In genomic region chrX:27555514-27555913, GRCh38 we compare ENCODE assay signal across 9 cellular contexts. TPM values are rescaled to one million over a fixed set of nuclear protein-coding genes. Genes with fewer than 3 reads are reported as not detected.
DNase-seq lines count a peak whose midpoint lies in the region; ATAC-seq, FAIRE-seq and TF ChIP-seq lines count a peak whose summit lies in the region.
"Had no signal": no experiment of that assay in that cellular context is flagged by ENCODE, and none has a peak within 500 bp of the region (broad histone marks: within the 10 kb centered on the region; RNA-seq: fewer than 3 reads in every experiment).

No MANE protein-coding gene starts in this region.

- H3K9me3 ChIP-seq in HepG2 (ENCODE audit: low read length): no peaks in the 10 kb centered on the region

- no peak overlapping the region for H3K27ac ChIP-seq in HepG2 (ENCODE audit: extremely low read length, insufficient read depth, low read length)
- H3K27ac ChIP-seq: skin epidermis had no signal

- CTCF ChIA-PET in WTC11 (lab: Charles Lee) (interaction anchor here (0.6 to 1.0 kb wide), 3 partner anchors 45 to 64 kb away, joined by 3 to 5 read pairs (median 4); no protein-coding TSS in a partner anchor), HepG2 (lab: Yijun Ruan, JAX; ENCODE audit: low intra/inter-chr PET ratio, low total read pairs) (interaction anchor here (0.7 to 1.4 kb wide), 2 partner anchors 65 to 128 kb away, joined by 3 to 7 read pairs; no protein-coding TSS in a partner anchor)

- H3K79me2 ChIP-seq in HepG2 (ENCODE audit: insufficient read depth, low read length): no peaks in the 10 kb centered on the region

- BruUV-seq in HepG2 (replicated peaks; lab: Mats Ljungman, UMichigan): no TSS peak

- no peak overlapping the region for H3K27ac Mint-ChIP-seq in WTC11

- in situ Hi-C loops in KBM-7 (cut with MboI; ENCODE audit: low pct_unique_long_range_greater_than_20kb, low sequenced_read_pairs) (no loop called here), HepG2 (cut with HindIII; ENCODE audit: extremely low pct_ligation_motif_present, low pct_unique_long_range_greater_than_20kb) (loop anchor here (10.0 kb wide), 1 partner anchor 59 kb away; no protein-coding TSS in a partner anchor)

- ATAC-seq in WTC11 (peak; percentile 79), HepG2 (peak; percentile 79), HG03175 (IDR thresholded peaks at IDR 0.05; ENCODE audit: unreplicated experiment) (no peak), GM19455 (IDR thresholded peaks at IDR 0.05; ENCODE audit: unreplicated experiment) (no peak)

- no peak overlapping the region for H2AFZ ChIP-seq in HepG2 (ENCODE audit: low read length)

- H3K4me1 ChIP-seq in HepG2 (ENCODE audit: insufficient read depth, low read length): no peaks in the 10 kb centered on the region

- H3K4me1 Mint-ChIP-seq in WTC11: peaks cover 5% of the 10 kb centered on the region; the same call in 1 of the 2 replicates

- no peaks in the 10 kb centered on the region for H3K27me3 Mint-ChIP-seq in WTC11 (ENCODE audit: low read depth)

- TF ChIP-seq POLR2A in HepG2 (IDR thresholded peaks at IDR 0.05; ENCODE audit: insufficient read depth in 1 of 2, low read depth in 2 of 2, low read length in 2 of 2): no peak

- no peak overlapping the region for H3K4me3 ChIP-seq in HepG2 (replicated peaks in 1 of 3; ENCODE audit: insufficient read depth in 1 of 3, low read depth in 2 of 3, low read length in 3 of 3)
- H3K4me3 ChIP-seq: skin epidermis had no signal

- intact Hi-C loops in HepG2 (cut with micrococcal nuclease; ENCODE audit: unreplicated experiment): loop anchor here (1.0 kb wide), 1 partner anchor 65 kb away; no protein-coding TSS in a partner anchor

- H3K36me3 ChIP-seq in HepG2 (replicated peaks in 1 of 2; ENCODE audit: control insufficient read depth in 1 of 2, insufficient read depth in 2 of 2, low read length in 2 of 2): no peaks in the 10 kb centered on the region

- no peaks in the 10 kb centered on the region for H3K27me3 ChIP-seq in HepG2 (ENCODE audit: control insufficient read depth in 1 of 2, insufficient read depth in 2 of 2, low read length in 2 of 2)

- H3K9ac ChIP-seq in HepG2 (ENCODE audit: insufficient read depth, low read depth, low read length): no peak overlapping the region

- 0 out of 2 replicates have a peak, but pooled peaks have one; percentile 23 for TF ChIP-seq CTCF in WTC11 (IDR thresholded peaks at IDR 0.05)
- TF ChIP-seq CTCF in HepG2 (CRISPR knock-in tag; IDR thresholded peaks at IDR 0.05): peak; percentile 74

- H3K4me2 ChIP-seq in HepG2 (ENCODE audit: low read depth, low read length): no peak overlapping the region

- H4K20me1 ChIP-seq in HepG2 (ENCODE audit: insufficient read depth, low read length): no peaks in the 10 kb centered on the region

- peak; percentile 63 for FAIRE-seq in HepG2 (lab: Jason Lieb, UNC)

- TF ChIP-seq EP300 in HepG2 (IDR thresholded peaks at IDR 0.05; ENCODE audit: low read depth in 2 of 2, low read length in 2 of 2) (no peak), HepG2 (CRISPR knock-in tag; IDR thresholded peaks at IDR 0.05; ENCODE audit: borderline replicate concordance) (no peak)

- 0% methylated on average over 1 of the region's 3 CpGs for WGBS in HepG2 (ENCODE audit: low lambda C conversion rate)

- POLR2A ChIA-PET in WTC11 (lab: Charles Lee): no interaction called here
- POLR2A ChIA-PET in HepG2 (lab: Yijun Ruan, JAX): no interaction called here

- H3K36me3 Mint-ChIP-seq in WTC11: no peaks in the 10 kb centered on the region

- peak; percentile 37 for DNase-seq in ELF-1 (ENCODE audit: low read depth, low spot score)
- DNase-seq in KBM-7: peak; percentile 45
- DNase-seq in WTC11 (ENCODE audit: low spot score): no peak
- DNase-seq in HepG2 (ENCODE audit: low spot score): peak; percentile 41
- no peak for DNase-seq in stimulated activated CD4-positive, alpha-beta T cell treated with anti-CD3 and anti-CD28 coated beads, Interleukin-4, amount 100 ng/mL, for 1 hour
- no peak for DNase-seq in SW 1271 (lab: John Stamatoyannopoulos, UW)

- no peaks in the 10 kb centered on the region for H3K9me3 Mint-ChIP-seq in WTC11

- no peak overlapping the region for H3K4me3 Mint-ChIP-seq in WTC11

- TF ChIP-seq RAD21 in HepG2 (CRISPR knock-in tag; IDR thresholded peaks at IDR 0.05): 0 out of 2 replicates have a peak, but pooled peaks have one; percentile 16

TF ChIP-seq in WTC11, 78 proteins besides CTCF, POLR2A, EP300 and RAD21 (continues in another document):
- TF ChIP-seq HMGXB4 (CRISPR knock-in tag; IDR thresholded peaks at IDR 0.05): no peak
- no peak for TF ChIP-seq NR2C2 (CRISPR knock-in tag; IDR thresholded peaks at IDR 0.05)
- no peak for TF ChIP-seq GRHL2 (CRISPR knock-in tag; IDR thresholded peaks at IDR 0.05; ENCODE audit: insufficient replicate concordance, severe bottlenecking)
- no peak for TF ChIP-seq PREB (CRISPR knock-in tag; IDR thresholded peaks at IDR 0.05; ENCODE audit: borderline replicate concordance)

TF ChIP-seq in HepG2, 621 proteins besides CTCF, POLR2A, EP300 and RAD21:
- no peak for TF ChIP-seq ZNF468 (CRISPR knock-in tag; IDR thresholded peaks at IDR 0.05)
- peak; percentile 70 for TF ChIP-seq STAG1 (CRISPR knock-in tag; IDR thresholded peaks at IDR 0.05)
- no peak for TF ChIP-seq ZXDC (CRISPR knock-in tag; IDR thresholded peaks at IDR 0.05)
- TF ChIP-seq SMC3 (IDR thresholded peaks at IDR 0.05; ENCODE audit: low read length): peak; percentile 46
- no peak for TF ChIP-seq ZBTB1 (CRISPR knock-in tag; IDR thresholded peaks at IDR 0.05; ENCODE audit: borderline replicate concordance)

RNA-seq across cellular contexts. Expression of gene DCAF8L2, which starts 34.6 kb away (rescaled TPM):
- total RNA-seq in WTC11 (2021): not detected in 3 replicates
- total RNA-seq in HepG2 (2016; rRNA removed; fragmentation: Illumina TruSeq; extraction: Trizol): not detected in 2 replicates
- total RNA-seq in HepG2 (2016; cell fraction: cytosol; rRNA removed; fragmentation: Illumina TruSeq; extraction: Trizol; ENCODE audit: low read depth): not detected in 2 replicates
- not detected in 2 replicates for total RNA-seq in HepG2 (2016; cell fraction: insoluble cytoplasmic fraction; rRNA removed; fragmentation: Illumina TruSeq; extraction: Trizol)
- not detected in 2 replicates for total RNA-seq in HepG2 (2016; cell fraction: membrane; rRNA removed; fragmentation: Illumina TruSeq; extraction: Trizol)
- total RNA-seq in HepG2 (2016; cell fraction: nucleus; rRNA removed; fragmentation: Illumina TruSeq; extraction: Trizol): not detected in 2 replicates
- not detected in 2 replicates for polyA plus RNA-seq in HepG2 (2011; rRNA removed)
- not detected in 2 replicates for polyA plus RNA-seq in HepG2 (2011; cell fraction: cytosol; rRNA removed)
- polyA plus RNA-seq in HepG2 (2011; cell fraction: nucleus; rRNA removed): not detected in 2 replicates
- not detected in 2 replicates for polyA plus RNA-seq in HepG2 (2012)
- polyA plus RNA-seq in HepG2 (2016; cell fraction: cytosol; fragmentation: Illumina TruSeq; extraction: Trizol; ENCODE audit: low read depth): not detected in 2 replicates
- not detected in 2 replicates for polyA plus RNA-seq in HepG2 (2016; cell fraction: insoluble cytoplasmic fraction; fragmentation: Illumina TruSeq; extraction: Trizol; ENCODE audit: low read depth)
- polyA plus RNA-seq in HepG2 (2016; cell fraction: membrane; fragmentation: Illumina TruSeq; extraction: Trizol; ENCODE audit: low read depth): not detected in 2 replicates
- not detected in 2 replicates for polyA plus RNA-seq in HepG2 (2016; cell fraction: nucleus; fragmentation: Illumina TruSeq; extraction: Trizol; ENCODE audit: insufficient read depth, low read depth)
- not detected in 2 replicates for polyA minus RNA-seq in HepG2 (2011; rRNA and poly(A)+ RNA removed; ENCODE audit: low replicate concordance)
- not detected in 2 replicates for polyA minus RNA-seq in HepG2 (2011; cell fraction: cytosol; rRNA and poly(A)+ RNA removed)
- not detected in 2 replicates for polyA minus RNA-seq in HepG2 (2011; cell fraction: nucleus; rRNA and poly(A)+ RNA removed)

Comparison
In these comparisons a context has a peak if more than half of its experiments do, and no peak if none do; other contexts are left out.
1. DNase-seq: peak in ELF-1 (single experiment), KBM-7 (single experiment) and HepG2 (single experiment); none in WTC11 (single experiment), stimulated activated CD4-positive, alpha-beta T cell treated with anti-CD3 and anti-CD28 coated beads, Interleukin-4, amount 100 ng/mL, for 1 hour (single experiment) and SW 1271 (0 of 2).
2. ATAC-seq: peak in WTC11 (single experiment) and HepG2 (single experiment); none in HG03175 (single experiment) and GM19455 (single experiment).